In the genomic region with DNA sequence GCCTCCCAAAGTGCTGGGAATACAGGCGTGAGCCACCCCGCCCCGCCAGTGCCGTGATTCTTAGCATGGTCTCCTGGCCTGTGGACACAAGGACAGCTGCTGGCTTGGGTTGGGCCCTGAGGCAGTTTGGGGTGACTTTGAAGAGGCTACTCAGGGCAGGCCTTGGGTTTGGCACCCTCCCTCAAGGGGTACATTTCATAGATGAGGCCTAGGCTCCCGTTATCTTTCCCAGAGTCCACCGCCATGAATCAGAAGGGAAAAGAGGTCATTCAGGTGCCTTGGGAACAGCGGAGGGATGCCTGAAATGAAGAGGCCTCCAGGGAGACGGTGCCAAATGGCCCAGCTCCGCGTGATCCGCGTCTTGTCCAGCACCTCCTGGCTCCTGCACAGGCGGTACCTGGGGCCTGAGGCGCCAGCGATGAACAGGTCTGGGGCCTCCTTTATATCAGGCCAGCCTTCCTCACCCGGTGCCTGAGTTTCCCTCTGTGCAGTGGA, we compare ENCODE assay signal across 1 cellular context.
TF ChIP-seq lines count a peak whose summit lies in the region.

No MANE protein-coding gene starts in this region.

TF ChIP-seq in endothelial cell of umbilical vein, 7 proteins besides CTCF, POLR2A, EP300 and RAD21:
- TF ChIP-seq JUN (IDR thresholded peaks at IDR 0.05; ENCODE audit: borderline replicate concordance, insufficient read depth, insufficient read length, low read depth) (no peak), GATA2 (IDR thresholded peaks at IDR 0.05; ENCODE audit: insufficient read depth, insufficient read length, low read depth, low read length) (no peak), MYC (IDR thresholded peaks at IDR 0.05; ENCODE audit: low read depth, low read length) (no peak), FOS (IDR thresholded peaks at IDR 0.05; ENCODE audit: borderline replicate concordance, insufficient read depth, low read length) (no peak), EZH2 (IDR thresholded peaks at IDR 0.05; ENCODE audit: borderline replicate concordance, low read depth, low read length, severe bottlenecking) (no peak), POLR2AphosphoS5 (IDR thresholded peaks at IDR 0.05; ENCODE audit: insufficient read depth, low read depth, low read length) (no peak)
- TF ChIP-seq, protein P1, sequence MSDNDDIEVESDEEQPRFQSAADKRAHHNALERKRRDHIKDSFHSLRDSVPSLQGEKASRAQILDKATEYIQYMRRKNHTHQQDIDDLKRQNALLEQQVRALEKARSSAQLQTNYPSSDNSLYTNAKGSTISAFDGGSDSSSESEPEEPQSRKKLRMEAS (IDR thresholded peaks at IDR 0.05; ENCODE audit: insufficient read depth, insufficient read length) = no peak
